8 cellular contexts compared by ENCODE assay signal in genomic region chr1:165408518-165408917, GRCh38. TPM values are rescaled to one million over a fixed set of nuclear protein-coding genes. Genes with fewer than 3 reads are reported as not detected.
DNase-seq lines count a peak whose midpoint lies in the region; ATAC-seq and TF ChIP-seq lines count a peak whose summit lies in the region.

No MANE protein-coding gene starts in this region.

- TF ChIP-seq RAD21 in Ishikawa (IDR thresholded peaks at IDR 0.05; ENCODE audit: low read depth): peak; percentile 50

- TF ChIP-seq EP300 in Ishikawa (IDR thresholded peaks at IDR 0.05; ENCODE audit: borderline replicate concordance): no peak

- peak; percentile 74 for DNase-seq in ELR (ENCODE audit: low read depth)
- DNase-seq in RPMI8226: peak; percentile 31
- no peak for DNase-seq in left ventricle myocardium superior
- DNase-seq in stimulated activated CD4-positive, alpha-beta T cell treated with anti-CD3 and anti-CD28 coated beads, Interleukin-4, amount 100 ng/mL, for 1 hour: no peak

- peak; percentile 58 for ATAC-seq in left ventricle myocardium superior
- no peak for ATAC-seq in GM21381 (IDR thresholded peaks at IDR 0.05; ENCODE audit: unreplicated experiment)
- ATAC-seq in GM18858 (IDR thresholded peaks at IDR 0.05; ENCODE audit: unreplicated experiment): no peak
- no peak for ATAC-seq in HG03095 (IDR thresholded peaks at IDR 0.05; ENCODE audit: unreplicated experiment)

- intact Hi-C loops in left ventricle myocardium superior (cut with micrococcal nuclease): no loop called here

TF ChIP-seq in Ishikawa, 13 proteins besides CTCF, POLR2A, EP300 and RAD21:
- TF ChIP-seq, protein P1, sequence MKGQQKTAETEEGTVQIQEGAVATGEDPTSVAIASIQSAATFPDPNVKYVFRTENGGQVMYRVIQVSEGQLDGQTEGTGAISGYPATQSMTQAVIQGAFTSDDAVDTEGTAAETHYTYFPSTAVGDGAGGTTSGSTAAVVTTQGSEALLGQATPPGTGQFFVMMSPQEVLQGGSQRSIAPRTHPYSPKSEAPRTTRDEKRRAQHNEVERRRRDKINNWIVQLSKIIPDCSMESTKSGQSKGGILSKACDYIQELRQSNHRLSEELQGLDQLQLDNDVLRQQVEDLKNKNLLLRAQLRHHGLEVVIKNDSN (IDR thresholded peaks at IDR 0.05): no peak
- TF ChIP-seq TCF12 (IDR thresholded peaks at IDR 0.05; ENCODE audit: low read depth) (no peak), TEAD4 (IDR thresholded peaks at IDR 0.05) (no peak), FOXM1 (IDR thresholded peaks at IDR 0.05; ENCODE audit: borderline replicate concordance, low read depth) (no peak), ZBTB7A (IDR thresholded peaks at IDR 0.05; ENCODE audit: low read depth) (no peak)
- TF ChIP-seq, protein P2, sequence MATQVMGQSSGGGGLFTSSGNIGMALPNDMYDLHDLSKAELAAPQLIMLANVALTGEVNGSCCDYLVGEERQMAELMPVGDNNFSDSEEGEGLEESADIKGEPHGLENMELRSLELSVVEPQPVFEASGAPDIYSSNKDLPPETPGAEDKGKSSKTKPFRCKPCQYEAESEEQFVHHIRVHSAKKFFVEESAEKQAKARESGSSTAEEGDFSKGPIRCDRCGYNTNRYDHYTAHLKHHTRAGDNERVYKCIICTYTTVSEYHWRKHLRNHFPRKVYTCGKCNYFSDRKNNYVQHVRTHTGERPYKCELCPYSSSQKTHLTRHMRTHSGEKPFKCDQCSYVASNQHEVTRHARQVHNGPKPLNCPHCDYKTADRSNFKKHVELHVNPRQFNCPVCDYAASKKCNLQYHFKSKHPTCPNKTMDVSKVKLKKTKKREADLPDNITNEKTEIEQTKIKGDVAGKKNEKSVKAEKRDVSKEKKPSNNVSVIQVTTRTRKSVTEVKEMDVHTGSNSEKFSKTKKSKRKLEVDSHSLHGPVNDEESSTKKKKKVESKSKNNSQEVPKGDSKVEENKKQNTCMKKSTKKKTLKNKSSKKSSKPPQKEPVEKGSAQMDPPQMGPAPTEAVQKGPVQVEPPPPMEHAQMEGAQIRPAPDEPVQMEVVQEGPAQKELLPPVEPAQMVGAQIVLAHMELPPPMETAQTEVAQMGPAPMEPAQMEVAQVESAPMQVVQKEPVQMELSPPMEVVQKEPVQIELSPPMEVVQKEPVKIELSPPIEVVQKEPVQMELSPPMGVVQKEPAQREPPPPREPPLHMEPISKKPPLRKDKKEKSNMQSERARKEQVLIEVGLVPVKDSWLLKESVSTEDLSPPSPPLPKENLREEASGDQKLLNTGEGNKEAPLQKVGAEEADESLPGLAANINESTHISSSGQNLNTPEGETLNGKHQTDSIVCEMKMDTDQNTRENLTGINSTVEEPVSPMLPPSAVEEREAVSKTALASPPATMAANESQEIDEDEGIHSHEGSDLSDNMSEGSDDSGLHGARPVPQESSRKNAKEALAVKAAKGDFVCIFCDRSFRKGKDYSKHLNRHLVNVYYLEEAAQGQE (IDR thresholded peaks at IDR 0.05; ENCODE audit: low read depth): no peak
- TF ChIP-seq, protein P3, sequence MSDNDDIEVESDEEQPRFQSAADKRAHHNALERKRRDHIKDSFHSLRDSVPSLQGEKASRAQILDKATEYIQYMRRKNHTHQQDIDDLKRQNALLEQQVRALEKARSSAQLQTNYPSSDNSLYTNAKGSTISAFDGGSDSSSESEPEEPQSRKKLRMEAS (IDR thresholded peaks at IDR 0.05): no peak
TF ChIP-seq in Ishikawa: peak in this region for 0.

RNA-seq across cellular contexts. Expression of gene RXRG, which starts 36.4 kb away (rescaled TPM):
- total RNA-seq in left ventricle myocardium superior: 2.2 TPM

RNA-seq across cellular contexts. Expression of gene LMX1A, which starts 52.0 kb away (rescaled TPM):
- not detected for total RNA-seq in left ventricle myocardium superior

Comparison
In these comparisons a context has a peak if more than half of its experiments do, and no peak if none do; other contexts are left out.
1. DNase-seq: peak in ELR (single experiment) and RPMI8226 (single experiment); none in left ventricle myocardium superior (single experiment) and stimulated activated CD4-positive, alpha-beta T cell treated with anti-CD3 and anti-CD28 coated beads, Interleukin-4, amount 100 ng/mL, for 1 hour (single experiment).